16 cellular contexts compared by ENCODE assay signal in genomic region chr2:142190805-142191204, GRCh38. TPM values are rescaled to one million over a fixed set of nuclear protein-coding genes. Genes with fewer than 3 reads are reported as not detected.
DNase-seq lines count a peak whose midpoint lies in the region; ATAC-seq, FAIRE-seq and TF ChIP-seq lines count a peak whose summit lies in the region.
"Had no signal": no experiment of that assay in that cellular context is flagged by ENCODE, and none has a peak within 500 bp of the region (broad histone marks: within the 10 kb centered on the region; RNA-seq: fewer than 3 reads in every experiment).

No MANE protein-coding gene starts in this region.

- ATAC-seq in HG03378 (IDR thresholded peaks at IDR 0.05; ENCODE audit: unreplicated experiment), result no peak
- no peak for ATAC-seq in GM21390 (IDR thresholded peaks at IDR 0.05; ENCODE audit: unreplicated experiment)
- ATAC-seq: natural killer cell treated with Interleukin-12 subunit alpha and Interleukin-12 subunit beta and Interleukin-15 and Interleukin-18, amount 100 ng/mL, for 72 hours had no signal

- H3K4me3 ChIP-seq in fibroblast of pulmonary artery (replicated peaks; ENCODE audit: low read depth, low read length), result no peak overlapping the region
- H3K4me3 ChIP-seq: lung, stomach had no signal

- TF ChIP-seq CTCF in fibroblast of pulmonary artery (IDR thresholded peaks at IDR 0.05; ENCODE audit: low read length, missing control alignments), result no peak

- DNase-seq in A172 (ENCODE audit: low spot score) (peak; percentile 28), H54 (ENCODE audit: insufficient read length, low spot score) (no peak), amniotic epithelial cell (ENCODE audit: low read depth) (peak; percentile 70), fibroblast of pulmonary artery (ENCODE audit: low read depth) (peak; percentile 63), GM12891 (ENCODE audit: insufficient read length, low spot score) (no peak), globus pallidus (ENCODE audit: low spot score) (no peak)
- DNase-seq: activated CD4-positive, alpha-beta memory T cell treated with anti-CD3 and anti-CD28 coated beads, Interleukin-2, amount 10 ng/mL, durations not matched to agents 7 days and 5 days; NCI-H1694; NCI-H446 treated with DMSO at 0.1 percent for 48 hours; stomach had no signal

- TF ChIP-seq POLR2A in H54 (IDR thresholded peaks at IDR 0.05; ENCODE audit: low read depth, low read length), result no peak
- no peak for TF ChIP-seq POLR2A in GM12891 (IDR thresholded peaks at IDR 0.05; ENCODE audit: low read depth, low read length)

- peak; percentile 92 for FAIRE-seq in H54 (lab: Jason Lieb, UNC)
- no peak for FAIRE-seq in GM12891 (lab: Jason Lieb, UNC)
- FAIRE-seq: TTC549, urothelium cell line had no signal

TF ChIP-seq in GM12891, 5 proteins besides CTCF, POLR2A, EP300 and RAD21:
- TF ChIP-seq POLR2AphosphoS5 (IDR thresholded peaks at IDR 0.05; ENCODE audit: low read depth, low read length) (no peak), POU2F2 (IDR thresholded peaks at IDR 0.05; ENCODE audit: low read depth, low read length) (no peak), PAX5 (IDR thresholded peaks at IDR 0.05; ENCODE audit: insufficient read depth, low read length, severe bottlenecking) (no peak), SPI1 (IDR thresholded peaks at IDR 0.05; ENCODE audit: low read depth, low read length) (no peak), TAF1 (IDR thresholded peaks at IDR 0.05; ENCODE audit: low read depth, low read length) (no peak)

RNA-seq across cellular contexts. Expression of gene LRP1B, which starts 60.0 kb away (rescaled TPM):
- total RNA-seq in A172 (2014; rRNA removed; shearing (Covaris generic)), result 0.03 TPM in 1 of 2 replicates, not detected in the other
- polyA plus RNA-seq in GM12891 (2012; ENCODE audit: low read depth, missing spikeins), result not detected
- total RNA-seq: activated CD4-positive, alpha-beta memory T cell treated with anti-CD3 and anti-CD28 coated beads, Interleukin-2, amount 10 ng/mL, durations not matched to agents 7 days and 5 days; natural killer cell treated with Interleukin-12 subunit alpha and Interleukin-12 subunit beta and Interleukin-15 and Interleukin-18, amount 100 ng/mL, for 72 hours had no signal

Comparison
In these comparisons a context has a peak if more than half of its experiments do, and no peak if none do; other contexts are left out.
1. DNase-seq: peak in A172 (single experiment), amniotic epithelial cell (single experiment) and fibroblast of pulmonary artery (single experiment); none in H54 (single experiment), GM12891 (single experiment) and globus pallidus (single experiment).